Comparison of ENCODE assay signal across 8 cellular contexts in genomic region chr15:78810377-78811123, GRCh38.
A peak's percentile ranks its signal among the peaks of the same experiment; 100 is the strongest.
DNase-seq lines count a peak whose midpoint lies in the region; ATAC-seq, FAIRE-seq and TF ChIP-seq lines count a peak whose summit lies in the region.

No MANE protein-coding gene starts in this region.

- peak; percentile 6 for ATAC-seq in GM18868 (IDR thresholded peaks at IDR 0.05; ENCODE audit: unreplicated experiment)
- no peak for ATAC-seq in stimulated activated memory B cell treated with anti-CD40 and anti-IgM and Interleukin-4, amounts not matched to agents 10 μg/mL and 1 μg/mL and 100 μg/mL, for 72 hours

- H3K9me3 Mint-ChIP-seq in stimulated activated memory B cell treated with anti-CD40 and anti-IgM and Interleukin-4, amounts not matched to agents 10 μg/mL and 1 μg/mL and 100 μg/mL, for 72 hours = no peaks in the 10 kb centered on the region

- CTCF ChIA-PET in AG04449 (lab: Yijun Ruan, JAX) = interaction anchor here (1.1 to 3.9 kb wide), 11 partner anchors 8 to 374 kb away, joined by 3 to 32 read pairs (median 4); no protein-coding TSS in a partner anchor

- peak overlapping the region; percentile 79 for H3K27ac Mint-ChIP-seq in stimulated activated memory B cell treated with anti-CD40 and anti-IgM and Interleukin-4, amounts not matched to agents 10 μg/mL and 1 μg/mL and 100 μg/mL, for 72 hours

- in situ Hi-C loops in T47D (cut with HindIII; ENCODE audit: low pct_unique_long_range_greater_than_20kb, low sequenced_read_pairs) = no loop called here

- TF ChIP-seq POLR2A in NB4 (IDR thresholded peaks at IDR 0.05; ENCODE audit: extremely low read depth, insufficient read length) = no peak

- peak overlapping the region; percentile 65 for H3K4me3 ChIP-seq in AG04449 (ENCODE audit: low read depth, low read length)
- H3K4me3 ChIP-seq in NB4 (ENCODE audit: low read depth, low read length) = peak overlapping the region; percentile 49

- POLR2A ChIA-PET in AG04449 (lab: Yijun Ruan, JAX) = no interaction called here

- peaks cover 23% of the 10 kb centered on the region for H3K4me1 Mint-ChIP-seq in stimulated activated memory B cell treated with anti-CD40 and anti-IgM and Interleukin-4, amounts not matched to agents 10 μg/mL and 1 μg/mL and 100 μg/mL, for 72 hours

- peaks cover 46% of the 10 kb centered on the region for H3K27me3 Mint-ChIP-seq in stimulated activated memory B cell treated with anti-CD40 and anti-IgM and Interleukin-4, amounts not matched to agents 10 μg/mL and 1 μg/mL and 100 μg/mL, for 72 hours

- peak; percentile 9 for TF ChIP-seq CTCF in AG04449 (IDR thresholded peaks at IDR 0.05; ENCODE audit: insufficient read depth, low read length, missing control alignments)
- no peak for TF ChIP-seq CTCF in NB4 (IDR thresholded peaks at IDR 0.05; ENCODE audit: low read depth, low read length)

- H3K36me3 Mint-ChIP-seq in stimulated activated memory B cell treated with anti-CD40 and anti-IgM and Interleukin-4, amounts not matched to agents 10 μg/mL and 1 μg/mL and 100 μg/mL, for 72 hours = no peaks in the 10 kb centered on the region

- H3K4me3 Mint-ChIP-seq in stimulated activated memory B cell treated with anti-CD40 and anti-IgM and Interleukin-4, amounts not matched to agents 10 μg/mL and 1 μg/mL and 100 μg/mL, for 72 hours = peak overlapping the region; percentile 89

- no peak for FAIRE-seq in RCC 7860 (lab: Jason Lieb, UNC)

- no peak for DNase-seq in AG04449 (ENCODE audit: low read depth, low spot score)
- DNase-seq in NB4 (ENCODE audit: low read depth) = peak; percentile 54
- DNase-seq in T47D (ENCODE audit: low read depth in 1 of 2, low spot score in 1 of 2) = peak; percentile 63 to 81
- DNase-seq in iris pigment epithelial cell (ENCODE audit: low read depth) = peak; percentile 41
- DNase-seq in RCC 7860 (ENCODE audit: low spot score) = no peak
- no peak for DNase-seq in NCI-H2107 (lab: John Stamatoyannopoulos, UW)

Comparison
In these comparisons a context has a peak if more than half of its experiments do, and no peak if none do; other contexts are left out.
1. DNase-seq: peak in NB4 (single experiment), T47D (2 of 2) and iris pigment epithelial cell (single experiment); none in AG04449 (single experiment), RCC 7860 (single experiment) and NCI-H2107 (single experiment).